In genomic region chr19:12956446-12957388, GRCh38 we compare ENCODE assay signal across 1 cellular context.
TF ChIP-seq lines count a peak whose summit lies in the region.

GADD45GIP1 (minus strand) TSS chr19:12957223; CDS start chr19:12957212, 11 bp downstream.

TF ChIP-seq in K562, 482 proteins besides CTCF, POLR2A, EP300 and RAD21 (continued from another document and continues in another):
- TF ChIP-seq PTTG1 (tag; IDR thresholded peaks at IDR 0.05; ENCODE audit: low read depth) (no peak), ZNF212 (CRISPR knock-in tag; IDR thresholded peaks at IDR 0.05) (no peak), BRD4 (IDR thresholded peaks at IDR 0.05) (no peak; the same call in none of the 2 replicates), ZNF239 (CRISPR knock-in tag; IDR thresholded peaks at IDR 0.05) (no peak), CAMTA2 (CRISPR knock-in tag; conservative IDR thresholded peaks at IDR 0.05) (0 out of 2 replicates have a peak, but pooled peaks have one; percentile 22), ZFP91 (CRISPR knock-in tag; IDR thresholded peaks at IDR 0.05) (no peak; the same call in 1 of the 2 replicates), ZNF668 (CRISPR knock-in tag; IDR thresholded peaks at IDR 0.05) (no peak), ZNF280A (IDR thresholded peaks at IDR 0.05; ENCODE audit: low read depth, partially characterized antibody) (no peak), HDGF (IDR thresholded peaks at IDR 0.05) (no peak), SAFB2 (IDR thresholded peaks at IDR 0.05; ENCODE audit: borderline replicate concordance, low read depth, low read length, severe bottlenecking) (no peak), ZNF124 (CRISPR knock-in tag; IDR thresholded peaks at IDR 0.05) (no peak), MIER1 (IDR thresholded peaks at IDR 0.05; ENCODE audit: low read depth) (no peak), NKRF (IDR thresholded peaks at IDR 0.05; ENCODE audit: borderline replicate concordance) (0 out of 2 replicates have a peak, but pooled peaks have one; percentile 29), GTF2E2 (tag; IDR thresholded peaks at IDR 0.05) (peak; percentile 86; the same call in 1 of the 2 replicates), ZNF133 (CRISPR knock-in tag; IDR thresholded peaks at IDR 0.05) (no peak), ZKSCAN3 (CRISPR knock-in tag; IDR thresholded peaks at IDR 0.05) (no peak), SMARCB1 (IDR thresholded peaks at IDR 0.05; ENCODE audit: insufficient read length, low read depth) (no peak), KAT2B (IDR thresholded peaks at IDR 0.05; ENCODE audit: low read depth, low read length) (no peak), CHD2 (IDR thresholded peaks at IDR 0.05; ENCODE audit: low read depth, low read length) (no peak), ZNF3 (CRISPR knock-in tag; IDR thresholded peaks at IDR 0.05) (no peak), NCOA2 (IDR thresholded peaks at IDR 0.05; ENCODE audit: partially characterized antibody in 2 of 2) (peak in 1 of 2 experiments; percentile 94), ZNF589 (CRISPR knock-in tag; IDR thresholded peaks at IDR 0.05; ENCODE audit: low read depth) (no peak), HNRNPLL (IDR thresholded peaks at IDR 0.05; ENCODE audit: low read depth, low read length, poor library complexity, severe bottlenecking) (peak; percentile 15), ATF1 (CRISPR knock-in tag; IDR thresholded peaks at IDR 0.05) (no peak), ATF1 (tag; IDR thresholded peaks at IDR 0.05) (peak; percentile 49; the same call in 1 of the 2 replicates), NR3C1 (CRISPR knock-in tag; IDR thresholded peaks at IDR 0.05) (no peak), LEF1 (IDR thresholded peaks at IDR 0.05) (no peak), ZNF740 (CRISPR knock-in tag; IDR thresholded peaks at IDR 0.05) (no peak), ZNF740 (tag; IDR thresholded peaks at IDR 0.05) (no peak), ATF6 (CRISPR knock-in tag; IDR thresholded peaks at IDR 0.05) (0 out of 2 replicates have a peak, but pooled peaks have one; percentile 49), ARNT (IDR thresholded peaks at IDR 0.05) (no peak), NR2F6 (CRISPR knock-in tag; IDR thresholded peaks at IDR 0.05) (no peak), NUFIP1 (IDR thresholded peaks at IDR 0.05; ENCODE audit: partially characterized antibody) (no peak), ZNF77 (CRISPR knock-in tag; IDR thresholded peaks at IDR 0.05) (no peak), ZNF696 (CRISPR knock-in tag; conservative IDR thresholded peaks at IDR 0.05) (no peak), POLR3G (IDR thresholded peaks at IDR 0.05; ENCODE audit: extremely low read depth, insufficient read length, insufficient replicate concordance) (no peak), ZNF311 (CRISPR knock-in tag; IDR thresholded peaks at IDR 0.05) (no peak), CSDE1 (IDR thresholded peaks at IDR 0.05) (no peak; a peak in 1 of 4 replicates), SP2 (IDR thresholded peaks at IDR 0.05; ENCODE audit: extremely low read depth, low read depth, low read length, poor library complexity, severe bottlenecking) (no peak), TCFL5 (CRISPR knock-in tag; conservative IDR thresholded peaks at IDR 0.05) (no peak), ZNF217 (CRISPR knock-in tag; IDR thresholded peaks at IDR 0.05) (no peak), U2AF2 (optimal IDR thresholded peaks at IDR 0.05; ENCODE audit: low read depth, low read length) (no peak), BRD9 (IDR thresholded peaks at IDR 0.05; ENCODE audit: low read depth, partially characterized antibody) (no peak), ZNF175 (CRISPR knock-in tag; IDR thresholded peaks at IDR 0.05; ENCODE audit: low read depth) (no peak), KLF6 (CRISPR knock-in tag; IDR thresholded peaks at IDR 0.05; ENCODE audit: borderline replicate concordance) (no peak), CUX1 (CRISPR knock-in tag; IDR thresholded peaks at IDR 0.05) (no peak), NELFE (IDR thresholded peaks at IDR 0.05; ENCODE audit: insufficient read depth, insufficient read length) (no peak), TBL1XR1 (IDR thresholded peaks at IDR 0.05; ENCODE audit: low read length in 2 of 2) (no peak), PPARD (CRISPR knock-in tag; IDR thresholded peaks at IDR 0.05) (no peak), IRF9 (tag; IDR thresholded peaks at IDR 0.05) (no peak), MCM2 (IDR thresholded peaks at IDR 0.05; ENCODE audit: low read depth) (no peak), ETV6 (IDR thresholded peaks at IDR 0.05; ENCODE audit: borderline replicate concordance in 1 of 2, low read depth in 2 of 2, low read length in 1 of 2) (no peak), ETV6 (CRISPR knock-in tag; IDR thresholded peaks at IDR 0.05; ENCODE audit: borderline replicate concordance) (no peak), DEAF1 (CRISPR knock-in tag; IDR thresholded peaks at IDR 0.05) (no peak), KLF16 (IDR thresholded peaks at IDR 0.05) (no peak), SRSF9 (IDR thresholded peaks at IDR 0.05; ENCODE audit: borderline replicate concordance, low read depth, low read length) (no peak), VEZF1 (CRISPR knock-in tag; IDR thresholded peaks at IDR 0.05) (peak; percentile 69; the same call in 1 of the 2 replicates)
